Comparison of ENCODE assay signal across 1 cellular context in genomic region chr16:69132424-69133252, GRCh38.
TF ChIP-seq lines count a peak whose summit lies in the region.

Gene CHTF8, minus strand, starts transcription at chr16:69132588. Its CDS starts 11,130 bp downstream, at chr16:69121458.
Gene UTP4, plus strand, starts transcription at chr16:69132649. Its CDS starts 811 bp downstream, at chr16:69133460.

TF ChIP-seq in GM23338, 12 proteins besides CTCF, POLR2A, EP300 and RAD21:
- TF ChIP-seq ZNF462 (CRISPR knock-in tag; IDR thresholded peaks at IDR 0.05) (no peak), JUNB (IDR thresholded peaks at IDR 0.05; ENCODE audit: unreplicated experiment) (no peak), ZNF114 (CRISPR knock-in tag; IDR thresholded peaks at IDR 0.05) (no peak), ZNF331 (CRISPR knock-in tag; IDR thresholded peaks at IDR 0.05; ENCODE audit: low read depth) (no peak), EZH2phosphoT487 (IDR thresholded peaks at IDR 0.05; ENCODE audit: unreplicated experiment) (no peak), EZH2 (IDR thresholded peaks at IDR 0.05; ENCODE audit: low read depth, unreplicated experiment) (no peak), POLR2AphosphoS5 (IDR thresholded peaks at IDR 0.05; ENCODE audit: low read depth) (peak; percentile 79), ETS1 (IDR thresholded peaks at IDR 0.05) (no peak; the same call in 1 of the 2 replicates), NANOG (IDR thresholded peaks at IDR 0.05; ENCODE audit: borderline replicate concordance) (no peak), CREB1 (CRISPR knock-in tag; IDR thresholded peaks at IDR 0.05; ENCODE audit: low read depth) (peak; percentile 64), STAT1 (IDR thresholded peaks at IDR 0.05; ENCODE audit: unreplicated experiment) (no peak), REST (IDR thresholded peaks at IDR 0.05; ENCODE audit: unreplicated experiment) (no peak)
